Comparison of ENCODE assay signal across 20 cellular contexts in genomic region chr4:7683126-7683703, GRCh38.
"Had no signal": no experiment of that assay in that cellular context is flagged by ENCODE, and none has a peak within 500 bp of the region (broad histone marks: within the 10 kb centered on the region; RNA-seq: fewer than 3 reads in every experiment).

No MANE protein-coding gene starts in this region.

- FAIRE-seq: HTR-8/SVneo, RCC 7860 had no signal

- H3K9ac ChIP-seq: SK-N-SH had no signal

- H3K9me3 ChIP-seq: SK-N-SH had no signal

- H3K4me2 ChIP-seq: SK-N-SH had no signal

- H3K27ac ChIP-seq: HL-60 had no signal

- DNase-seq: KBM-7, MV-4-11, NCI-H1048, NCI-H1105, NCI-H1417, NCI-H1436 treated with DMSO at 0.1 percent for 48 hours, NCI-H1694, NCI-H187 treated with DMSO at 0.1 percent for 48 hours, NCI-H2029 treated with DMSO at 0.1 percent for 48 hours, NCI-H2171 treated with DMSO at 0.1 percent for 48 hours, NCI-H345, NCI-H524, NCI-H526 treated with DMSO at 0.1 percent for 48 hours, NCI-H774, RPMI8226, SHP77, SK-N-SH had no signal
